19 cellular contexts compared by ENCODE assay signal in the genomic region with DNA sequence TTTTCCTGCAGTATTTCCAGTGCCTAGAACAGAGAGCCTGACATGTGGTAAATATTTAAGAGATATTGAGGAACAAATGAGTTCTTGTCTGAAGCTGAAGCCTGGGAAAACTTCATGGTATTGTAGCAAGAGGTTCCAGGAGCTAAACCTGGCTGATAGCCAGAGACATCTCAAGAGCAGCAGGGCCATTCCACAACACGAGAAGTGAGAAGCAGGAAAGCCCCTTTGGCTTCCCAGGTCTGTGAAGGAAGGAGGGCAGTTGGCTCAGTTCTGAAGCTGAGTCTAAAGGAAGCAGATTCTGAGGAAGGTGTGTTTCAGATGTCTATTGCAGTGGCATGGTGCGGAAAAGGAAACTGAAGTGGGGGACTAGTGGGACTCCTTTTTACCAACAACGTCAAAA.
DNase-seq lines count a peak whose midpoint lies in the region; ATAC-seq, FAIRE-seq and TF ChIP-seq lines count a peak whose summit lies in the region.
"Had no signal": no experiment of that assay in that cellular context is flagged by ENCODE, and none has a peak within 500 bp of the region (broad histone marks: within the 10 kb centered on the region; RNA-seq: fewer than 3 reads in every experiment).

No MANE protein-coding gene starts in this region.

- H3K36me3 ChIP-seq in bronchial epithelial cell (ENCODE audit: control insufficient read depth, insufficient read depth, low read length), result no peaks in the 10 kb centered on the region
- no peaks in the 10 kb centered on the region for H3K36me3 ChIP-seq in kidney (ENCODE audit: control insufficient read depth in 1 of 2, insufficient read depth in 2 of 2, low read length in 2 of 2)
- no peaks in the 10 kb centered on the region for H3K36me3 ChIP-seq in BE2C

- H3K9me3 ChIP-seq in kidney (ENCODE audit: control insufficient read depth in 1 of 2, low read length in 2 of 2) (no peaks in the 10 kb centered on the region), BE2C (no peaks in the 10 kb centered on the region)

- peaks cover 2% of the 10 kb centered on the region for H3K27me3 ChIP-seq in bronchial epithelial cell (ENCODE audit: control insufficient read depth, insufficient read depth, low read length)
- peaks cover 16% of the 10 kb centered on the region for H3K27me3 ChIP-seq in BE2C

- H3K4me1 ChIP-seq in kidney (ENCODE audit: control insufficient read depth in 1 of 2, insufficient read depth in 1 of 2, low read depth in 1 of 2, low read length in 2 of 2), result no peaks in the 10 kb centered on the region
- no peaks in the 10 kb centered on the region for H3K4me1 ChIP-seq in BE2C

- intact Hi-C loops in kidney (cut with DNase I), result no loop called here

- no peak overlapping the region for H3K9ac ChIP-seq in kidney (ENCODE audit: low read length in 2 of 2)

- no peak overlapping the region for H3K27ac ChIP-seq in kidney (ENCODE audit: low read depth in 2 of 2, low read length in 2 of 2)

- H3K4me3 ChIP-seq in GM12865 (ENCODE audit: low read depth, low read length) (no peak overlapping the region), bronchial epithelial cell (ENCODE audit: low read depth, low read length) (no peak overlapping the region), kidney (ENCODE audit: low read length in 2 of 2) (no peak overlapping the region), BE2C (ENCODE audit: low read depth, low read length) (no peak overlapping the region)
- H3K4me3 ChIP-seq: K562 had no signal

- no peak for ATAC-seq in GM21723 (IDR thresholded peaks at IDR 0.05; ENCODE audit: unreplicated experiment)
- ATAC-seq: HCT116, K562, SK-N-SH treated with all-trans-retinoic acid at 6 μM for 48 hours had no signal

- TF ChIP-seq CTCF in GM12865 (IDR thresholded peaks at IDR 0.05; ENCODE audit: insufficient read depth, low read depth, low read length, missing control alignments), result no peak
- TF ChIP-seq CTCF in bronchial epithelial cell (IDR thresholded peaks at IDR 0.05; ENCODE audit: insufficient read depth, low read length, severe bottlenecking), result no peak
- TF ChIP-seq CTCF in kidney (IDR thresholded peaks at IDR 0.05; ENCODE audit: borderline replicate concordance, extremely low read depth, insufficient read depth), result no peak
- no peak for TF ChIP-seq CTCF in BE2C (IDR thresholded peaks at IDR 0.05; ENCODE audit: low read depth, low read length)

- peak; percentile 58 for FAIRE-seq in bronchial epithelial cell (lab: Jason Lieb, UNC)
- no peak for FAIRE-seq in kidney (lab: Jason Lieb, UNC)
- FAIRE-seq: K562 had no signal

- peak; percentile 23 for DNase-seq in DMS 273 treated with DMSO at 0.1 percent for 48 hours (lab: John Stamatoyannopoulos, UW)
- DNase-seq in GM12865 (ENCODE audit: low read depth), result peak; percentile 6
- no peak for DNase-seq in bronchial epithelial cell (ENCODE audit: low read depth)
- peak; percentile 55 for DNase-seq in kidney tubule cell (ENCODE audit: low spot score)
- DNase-seq in kidney, result no peak
- DNase-seq in BE2C, result no peak
- DNase-seq: CD4-positive, alpha-beta memory T cell; MV-4-11; NCI-H1417 treated with DMSO at 0.1 percent for 48 hours; NCI-H1930; NCI-H2227 treated with DMSO at 0.1 percent for 48 hours; NCI-H524 treated with DMSO at 0.1 percent for 48 hours; NK-92 treated with Interleukin-12 subunit alpha and Interleukin-12 subunit beta, amount 100 ng/mL, for 24 hours; SHP77; T-helper 1 cell had no signal

Comparison
In these comparisons a context has a peak if more than half of its experiments do, and no peak if none do; other contexts are left out.
1. DNase-seq: peak in DMS 273 treated with DMSO at 0.1 percent for 48 hours (single experiment), GM12865 (single experiment) and kidney tubule cell (single experiment); none in bronchial epithelial cell (single experiment), kidney (single experiment) and BE2C (single experiment).